8 cellular contexts compared by ENCODE assay signal in genomic region chr9:104991144-104991953, GRCh38.
DNase-seq lines count a peak whose midpoint lies in the region; ATAC-seq and TF ChIP-seq lines count a peak whose summit lies in the region.

No MANE protein-coding gene starts in this region.

- H3K36me3 Mint-ChIP-seq in CD8-positive, alpha-beta memory T cell, result peaks cover 0 to 5% (median 0%) of the 10 kb centered on the region in 3 donors

- peak; percentile 53 for TF ChIP-seq POLR2A in erythroblast (IDR thresholded peaks at IDR 0.05; ENCODE audit: low read length)

- peak; percentile 76 to 90 (median 84) for DNase-seq in CD8-positive, alpha-beta memory T cell
- DNase-seq in HT1080 (ENCODE audit: low read depth) (peak; percentile 79), PC-3 (peak; percentile 68), erythroblast (lab: John Stamatoyannopoulos, UW) (peak; percentile 96 to 97)
- DNase-seq in activated T-cell treated with anti-CD3 and anti-CD28 coated beads, Interleukin-2, amount 50 U/mL, for 1 hour, result peak; percentile 86
- peak; percentile 52 to 58 for DNase-seq in stimulated activated CD8-positive, alpha-beta memory T cell treated with anti-CD3 and anti-CD28 coated beads, Interleukin-4, amount 100 ng/mL, for 4 hours (ENCODE audit: low read depth in 2 of 2, low spot score in 1 of 2)

- H3K27ac Mint-ChIP-seq in CD8-positive, alpha-beta memory T cell, result peak overlapping the region; percentile 86 to 100 (median 99)

- ATAC-seq in GM21360 (IDR thresholded peaks at IDR 0.05; ENCODE audit: unreplicated experiment) (peak; percentile 82), PC-3 (peak; percentile 80)

- H3F3A ChIP-seq in PC-3 (ENCODE audit: low read length, unreplicated experiment), result no peaks in the 10 kb centered on the region

- CTCF ChIA-PET in CD8-positive, alpha-beta memory T cell (lab: Charles Lee), result interaction anchor here (1.0 kb wide), 2 partner anchors 168 to 248 kb away, joined by 3 to 4 read pairs; no protein-coding TSS in a partner anchor
- CTCF ChIA-PET in PC-3 (lab: Charles Lee), result interaction anchor here (1.2 kb wide), 1 partner anchor 42 kb away, joined by 3 read pairs; no protein-coding TSS in a partner anchor

- peak overlapping the region; percentile 94 for H3K4me3 ChIP-seq in CD8-positive, alpha-beta memory T cell (ENCODE audit: low read length)
- H3K4me3 ChIP-seq in PC-3 (ENCODE audit: low read length) (peak overlapping the region; percentile 88), mucosa of rectum (ENCODE audit: low read length in 2 of 2) (peak overlapping the region; percentile 89 to 92)

- POLR2A ChIA-PET in CD8-positive, alpha-beta memory T cell (lab: Charles Lee), result interaction anchor here (0.6 to 1.3 kb wide), 5 partner anchors 14 to 403 kb away, joined by 3 read pairs; partner anchors contain the start of gene NIPSNAP3A
- POLR2A ChIA-PET in PC-3 (lab: Charles Lee; ENCODE audit: unreplicated experiment), result interaction anchor here (0.6 to 1.0 kb wide), 3 partner anchors 10 to 135 kb away, joined by 3 to 5 read pairs (median 4); no protein-coding TSS in a partner anchor

- H3K4me1 ChIP-seq in CD8-positive, alpha-beta memory T cell (ENCODE audit: insufficient read depth, low read length), result peaks cover 36% of the 10 kb centered on the region
- H3K4me1 ChIP-seq in PC-3 (ENCODE audit: insufficient read depth, low read length), result peaks cover 17% of the 10 kb centered on the region
- H3K4me1 ChIP-seq in mucosa of rectum (ENCODE audit: control insufficient read depth in 2 of 2, insufficient read depth in 2 of 2, low read length in 2 of 2), result peaks cover 23 to 25% of the 10 kb centered on the region in 2 donors

- intact Hi-C loops in PC-3 (cut with micrococcal nuclease), result loop anchor here (1.0 to 10.0 kb wide), 4 partner anchors 65 to 166 kb away; no protein-coding TSS in a partner anchor

- peak overlapping the region; percentile 93 for H3K27ac ChIP-seq in CD8-positive, alpha-beta memory T cell (ENCODE audit: low read depth, low read length)
- H3K27ac ChIP-seq in PC-3 (ENCODE audit: low read length) (peak overlapping the region; percentile 90), mucosa of rectum (ENCODE audit: low read depth in 2 of 2, low read length in 2 of 2) (peak overlapping the region; percentile 87 to 98)

- H3K4me1 Mint-ChIP-seq in CD8-positive, alpha-beta memory T cell, result peaks cover 34 to 44% (median 42%) of the 10 kb centered on the region in 3 donors

- TSS peak; percentile 91 for BruUV-seq in PC-3 (replicated peaks; lab: Mats Ljungman, UMichigan)

- no peaks in the 10 kb centered on the region for H3K9me3 Mint-ChIP-seq in CD8-positive, alpha-beta memory T cell

- H3K4me2 ChIP-seq in PC-3 (ENCODE audit: low read length), result peak overlapping the region; percentile 99

- TF ChIP-seq CTCF in PC-3 (conservative IDR thresholded peaks at IDR 0.05; ENCODE audit: low read depth, low read length), result no peak

- H3K4me3 Mint-ChIP-seq in CD8-positive, alpha-beta memory T cell, result peak overlapping the region; percentile 87 to 99 (median 91)

- no peaks in the 10 kb centered on the region for H3K27me3 ChIP-seq in CD8-positive, alpha-beta memory T cell (ENCODE audit: insufficient read depth, low read length, poor library complexity, severe bottlenecking)
- H3K27me3 ChIP-seq in PC-3 (ENCODE audit: low read length) (no peaks in the 10 kb centered on the region), mucosa of rectum (ENCODE audit: control insufficient read depth in 2 of 2, insufficient read depth in 2 of 2, low read length in 2 of 2) (no peaks in the 10 kb centered on the region)

- H3K79me2 ChIP-seq in PC-3 (ENCODE audit: low read length), result no peaks in the 10 kb centered on the region

- H3K36me3 ChIP-seq in CD8-positive, alpha-beta memory T cell (ENCODE audit: insufficient read depth, low read length), result no peaks in the 10 kb centered on the region
- no peaks in the 10 kb centered on the region for H3K36me3 ChIP-seq in PC-3 (ENCODE audit: low read depth, low read length)
- H3K36me3 ChIP-seq in mucosa of rectum (ENCODE audit: control insufficient read depth in 2 of 2, insufficient read depth in 2 of 2, low read length in 2 of 2), result no peaks in the 10 kb centered on the region

- peaks cover 5 to 9% of the 10 kb centered on the region in 2 donors for H3K27me3 Mint-ChIP-seq in CD8-positive, alpha-beta memory T cell

- no peaks in the 10 kb centered on the region for H3K9me3 ChIP-seq in CD8-positive, alpha-beta memory T cell (ENCODE audit: low read length)
- no peaks in the 10 kb centered on the region for H3K9me3 ChIP-seq in PC-3 (ENCODE audit: low read length)
- H3K9me3 ChIP-seq in mucosa of rectum (ENCODE audit: control insufficient read depth in 2 of 2, low read length in 2 of 2), result no peaks in the 10 kb centered on the region

- H3K9ac ChIP-seq in PC-3 (ENCODE audit: low read length), result peak overlapping the region; percentile 95
- H3K9ac ChIP-seq in mucosa of rectum (ENCODE audit: low read depth in 1 of 2, low read length in 2 of 2), result peak overlapping the region; percentile 76 to 93

- peak overlapping the region; percentile 97 for H2AFZ ChIP-seq in PC-3 (ENCODE audit: low read length)

- H4K20me1 ChIP-seq in PC-3 (ENCODE audit: low read length), result no peaks in the 10 kb centered on the region

- no peaks in the 10 kb centered on the region for H3K9me2 ChIP-seq in PC-3 (replicated peaks; ENCODE audit: low read length)

Comparison
In these comparisons a context has a peak if more than half of its experiments do, and no peak if none do; other contexts are left out.
1. Peak in every context shown above with its lines: DNase-seq, ATAC-seq, H3K4me3 ChIP-seq and H3K27ac ChIP-seq.